8 cellular contexts compared by ENCODE assay signal in genomic region chr7:123624527-123625183, GRCh38. TPM values are rescaled to one million over a fixed set of nuclear protein-coding genes. Genes with fewer than 3 reads are reported as not detected.
DNase-seq lines count a peak whose midpoint lies in the region; ATAC-seq and TF ChIP-seq lines count a peak whose summit lies in the region.

No MANE protein-coding gene starts in this region.

- H3K9me3 ChIP-seq in adrenal gland (replicated peaks in 1 of 3) = no peaks in the 10 kb centered on the region
- H3K9me3 ChIP-seq in right lobe of liver = no peaks in the 10 kb centered on the region

- H3K36me3 ChIP-seq in adrenal gland (replicated peaks in 1 of 2) (no peaks in the 10 kb centered on the region), right lobe of liver (no peaks in the 10 kb centered on the region)

- in situ Hi-C loops in SK-MEL-5 (cut with HindIII; ENCODE audit: low pct_unique_long_range_greater_than_20kb, low sequenced_read_pairs) = no loop called here

- H3K27ac ChIP-seq in adrenal gland (no peak overlapping the region), right lobe of liver (no peak overlapping the region)

- H3K4me3 Mint-ChIP-seq in stimulated activated naive B cell treated with anti-CD40 and anti-IgM and Interleukin-4, amounts not matched to agents 10 μg/mL and 1 μg/mL and 100 μg/mL, for 72 hours = no peak overlapping the region

- H3K4me3 ChIP-seq in AG10803 (ENCODE audit: low read length) (no peak overlapping the region), adrenal gland (no peak overlapping the region), right lobe of liver (no peak overlapping the region)

- TF ChIP-seq CTCF in AG10803 (conservative IDR thresholded peaks at IDR 0.05; ENCODE audit: low read length) (peak; percentile 53), adrenal gland (IDR thresholded peaks at IDR 0.05) (peak; percentile 15 to 53 (median 40)), right lobe of liver (IDR thresholded peaks at IDR 0.05) (peak in 3 of 4 donors; percentile 35 to 48 (median 43))

- H3K27me3 Mint-ChIP-seq in stimulated activated naive B cell treated with anti-CD40 and anti-IgM and Interleukin-4, amounts not matched to agents 10 μg/mL and 1 μg/mL and 100 μg/mL, for 72 hours = peaks cover 6 to 19% of the 10 kb centered on the region in 2 donors

- TF ChIP-seq POLR2A in adrenal gland (IDR thresholded peaks at IDR 0.05) (no peak), right lobe of liver (IDR thresholded peaks at IDR 0.05) (no peak)

- no peaks in the 10 kb centered on the region for H3K9me3 Mint-ChIP-seq in stimulated activated naive B cell treated with anti-CD40 and anti-IgM and Interleukin-4, amounts not matched to agents 10 μg/mL and 1 μg/mL and 100 μg/mL, for 72 hours

- ATAC-seq in GM19035 (IDR thresholded peaks at IDR 0.05; ENCODE audit: unreplicated experiment) (peak; percentile 92), HG03108 (IDR thresholded peaks at IDR 0.05; ENCODE audit: unreplicated experiment) (peak; percentile 64), right lobe of liver (peak in 2 of 4 donors; percentile 23 to 63)
- peak; percentile 51 to 60 for ATAC-seq in stimulated activated naive B cell treated with anti-CD40 and anti-IgM and Interleukin-4, amounts not matched to agents 10 μg/mL and 1 μg/mL and 100 μg/mL, for 72 hours (replicated peaks)

- H3K4me1 ChIP-seq in adrenal gland (replicated peaks in 1 of 2) = no peaks in the 10 kb centered on the region
- peaks cover 0 to 10% (median 0%) of the 10 kb centered on the region in 4 donors for H3K4me1 ChIP-seq in right lobe of liver

- H3K27me3 ChIP-seq in adrenal gland (no peaks in the 10 kb centered on the region), right lobe of liver (no peaks in the 10 kb centered on the region)

- H3K36me3 Mint-ChIP-seq in stimulated activated naive B cell treated with anti-CD40 and anti-IgM and Interleukin-4, amounts not matched to agents 10 μg/mL and 1 μg/mL and 100 μg/mL, for 72 hours = no peaks in the 10 kb centered on the region

- peak; percentile 3 for DNase-seq in AG10803 (ENCODE audit: low read depth)
- DNase-seq in SK-MEL-5 (ENCODE audit: low read depth, low spot score) = peak; percentile 90
- peak in 6 of 7 donors; percentile 22 to 78 (median 60) for DNase-seq in adrenal gland
- DNase-seq in right lobe of liver = peak in 1 of 3 donors; percentile 35
- peak; percentile 9 for DNase-seq in stimulated activated naive B cell treated with anti-CD40 and anti-IgM and Interleukin-4, amounts not matched to agents 10 μg/mL and 1 μg/mL and 100 μg/mL, for 72 hours
- DNase-seq in cerebellum (ENCODE audit: low spot score) = no peak

- H3K4me1 Mint-ChIP-seq in stimulated activated naive B cell treated with anti-CD40 and anti-IgM and Interleukin-4, amounts not matched to agents 10 μg/mL and 1 μg/mL and 100 μg/mL, for 72 hours = no peaks in the 10 kb centered on the region

- intact Hi-C loops in adrenal gland (cut with DNase I) (no loop called here), right lobe of liver (cut with DNase I) (no loop called here)

- H3K27ac Mint-ChIP-seq in stimulated activated naive B cell treated with anti-CD40 and anti-IgM and Interleukin-4, amounts not matched to agents 10 μg/mL and 1 μg/mL and 100 μg/mL, for 72 hours = no peak overlapping the region

- WGBS in adrenal gland, 4 donors = 55 to 73% (median 62%) methylated on average over 12 of the region's 12 CpGs
- 64% methylated on average over 12 of the region's 12 CpGs for WGBS in right lobe of liver (ENCODE audit: insufficient coverage, low coverage, low lambda C conversion rate, missing lambda C conversion rate)

RNA-seq across cellular contexts. Expression of gene ASB15, which starts 23.0 kb away (rescaled TPM):
- not detected in 2 replicates for total RNA-seq in SK-MEL-5 (2014; rRNA removed; shearing (Covaris generic))
- polyA plus RNA-seq in SK-MEL-5 (2015; cell fraction: cytosol; rRNA removed) = not detected in 2 replicates
- polyA plus RNA-seq in SK-MEL-5 (2015; cell fraction: nucleus; rRNA removed) = not detected in 2 replicates
- total RNA-seq in adrenal gland (not detected), right lobe of liver (not detected), cerebellum (0.64 TPM)
- polyA plus RNA-seq in adrenal gland = not detected

RNA-seq across cellular contexts. Expression of gene LMOD2, which starts 31.0 kb away (rescaled TPM):
- total RNA-seq in SK-MEL-5 (2014; rRNA removed; shearing (Covaris generic)) = not detected in 2 replicates
- polyA plus RNA-seq in SK-MEL-5 (2015; cell fraction: cytosol; rRNA removed) = not detected in 2 replicates
- not detected in 2 replicates for polyA plus RNA-seq in SK-MEL-5 (2015; cell fraction: nucleus; rRNA removed)
- total RNA-seq in adrenal gland (under 1 TPM in 2 of 8 donors, not detected in 6; 0.18 to 0.24 TPM), right lobe of liver (under 1 TPM in 1 of 6 experiments, not detected in 5; 0.37 TPM), cerebellum (0.18 TPM)
- under 1 TPM in 1 of 3 donors, not detected in 2; 0.16 TPM for polyA plus RNA-seq in adrenal gland
